ENCODE assay signal across 3 cellular contexts in genomic region chr19:22041151-22041550, GRCh38. TPM values are rescaled to one million over a fixed set of nuclear protein-coding genes. Genes with fewer than 3 reads are reported as not detected.
"Had no signal": no experiment of that assay in that cellular context is flagged by ENCODE, and none has a peak within 500 bp of the region (broad histone marks: within the 10 kb centered on the region; RNA-seq: fewer than 3 reads in every experiment).

No MANE protein-coding gene starts in this region.

RNA-seq across cellular contexts. Expression of gene ZNF257, which starts 11.1 kb away (rescaled TPM):
- total RNA-seq: hepatocyte, mesothelial cell of epicardium, myocyte had no signal

RNA-seq across cellular contexts. Expression of gene ZNF208, which starts 30.4 kb away (rescaled TPM):
- total RNA-seq: hepatocyte, mesothelial cell of epicardium, myocyte had no signal
